ENCODE assay signal across 8 cellular contexts in genomic region chr7:1028044-1028770, GRCh38. TPM values are rescaled to one million over a fixed set of nuclear protein-coding genes. Genes with fewer than 3 reads are reported as not detected.
A peak's percentile ranks its signal among the peaks of the same experiment; 100 is the strongest.
DNase-seq lines count a peak whose midpoint lies in the region; ATAC-seq and TF ChIP-seq lines count a peak whose summit lies in the region.

No MANE protein-coding gene starts in this region.

- ATAC-seq in GM21737 (IDR thresholded peaks at IDR 0.05; ENCODE audit: unreplicated experiment) = peak; percentile 45

- TF ChIP-seq CTCF in cardiac muscle cell (IDR thresholded peaks at IDR 0.05; ENCODE audit: low read depth, low read length) (no peak), parathyroid adenoma (IDR thresholded peaks at IDR 0.05) (no peak)

- no peak overlapping the region for H2AFZ ChIP-seq in Karpas-422 (ENCODE audit: low read length)
- peak overlapping the region; percentile 83 for H2AFZ ChIP-seq in parathyroid adenoma

- H3K9me3 ChIP-seq in Karpas-422 (ENCODE audit: low read length) = no peaks in the 10 kb centered on the region
- no peaks in the 10 kb centered on the region for H3K9me3 ChIP-seq in cardiac muscle cell (ENCODE audit: low read depth)
- H3K9me3 ChIP-seq in parathyroid adenoma (ENCODE audit: control insufficient read depth, low read length) = no peaks in the 10 kb centered on the region
- no peaks in the 10 kb centered on the region for H3K9me3 ChIP-seq in thymus (ENCODE audit: control insufficient read depth)

- H3K4me2 ChIP-seq in Karpas-422 (ENCODE audit: low read depth, low read length, poor library complexity, severe bottlenecking) (peak overlapping the region; percentile 77), parathyroid adenoma (ENCODE audit: low read length) (peak overlapping the region; percentile 83)

- peak overlapping the region; percentile 62; the same call in 1 of the 2 replicates for H3K4me3 ChIP-seq in Karpas-422 (ENCODE audit: low read length)
- H3K4me3 ChIP-seq in cardiac muscle cell = peak overlapping the region; percentile 82
- H3K4me3 ChIP-seq in parathyroid adenoma (ENCODE audit: low read depth, low read length) = peak overlapping the region; percentile 56
- peak overlapping the region; percentile 48 for H3K4me3 ChIP-seq in thymus (ENCODE audit: low read length)

- H3K4me1 ChIP-seq in Karpas-422 (ENCODE audit: low read length) = peaks cover 53% of the 10 kb centered on the region
- H3K4me1 ChIP-seq in cardiac muscle cell (ENCODE audit: low read depth) = peaks cover 6% of the 10 kb centered on the region
- peaks cover 7% of the 10 kb centered on the region for H3K4me1 ChIP-seq in parathyroid adenoma
- H3K4me1 ChIP-seq in thymus (ENCODE audit: control insufficient read depth, insufficient read depth, low read length) = no peaks in the 10 kb centered on the region

- H3K9ac ChIP-seq in Karpas-422 (ENCODE audit: low read length) (peak overlapping the region; percentile 65), parathyroid adenoma (peak overlapping the region; percentile 53)

- H3K27ac ChIP-seq in Karpas-422 (ENCODE audit: low read length) = no peak overlapping the region
- H3K27ac ChIP-seq in cardiac muscle cell = peak overlapping the region; percentile 76
- H3K27ac ChIP-seq in parathyroid adenoma = peak overlapping the region; percentile 62
- peak overlapping the region; percentile 66 for H3K27ac ChIP-seq in thymus (ENCODE audit: low read depth)

- peaks cover 41% of the 10 kb centered on the region for H4K20me1 ChIP-seq in Karpas-422 (ENCODE audit: insufficient read depth, low read depth, low read length)

- H3K9me2 ChIP-seq in Karpas-422 (replicated peaks; ENCODE audit: insufficient read depth, low read length) = no peaks in the 10 kb centered on the region

- peak; percentile 89 for DNase-seq in EH (ENCODE audit: low read depth)
- DNase-seq in Karpas-422 = peak; percentile 66
- DNase-seq in SK-N-DZ (ENCODE audit: low spot score) = peak; percentile 82
- peak; percentile 68 for DNase-seq in activated naive CD8-positive, alpha-beta T cell treated with anti-CD3 and anti-CD28 coated beads, Interleukin-2, amount 50 U/mL, for 16 hours (ENCODE audit: low read depth, low spot score)
- peak; percentile 87 to 93 for DNase-seq in cardiac muscle cell (ENCODE audit: low read depth in 1 of 2, low spot score in 1 of 2)

- 1% methylated on average over 77 of the region's 77 CpGs for WGBS in thymus

- H3K79me2 ChIP-seq in Karpas-422 (ENCODE audit: low read length) = no peaks in the 10 kb centered on the region
- peaks cover 15% of the 10 kb centered on the region for H3K79me2 ChIP-seq in parathyroid adenoma

- H3K27me3 ChIP-seq in Karpas-422 (ENCODE audit: low read length) = no peaks in the 10 kb centered on the region
- no peaks in the 10 kb centered on the region for H3K27me3 ChIP-seq in cardiac muscle cell
- no peaks in the 10 kb centered on the region for H3K27me3 ChIP-seq in parathyroid adenoma (ENCODE audit: control insufficient read depth, insufficient read depth, low read length)
- peaks cover 17% of the 10 kb centered on the region for H3K27me3 ChIP-seq in thymus (ENCODE audit: control insufficient read depth, insufficient read depth)

- H3K36me3 ChIP-seq in Karpas-422 (ENCODE audit: insufficient read depth, low read length) (no peaks in the 10 kb centered on the region), cardiac muscle cell (no peaks in the 10 kb centered on the region), parathyroid adenoma (ENCODE audit: control insufficient read depth, insufficient read depth, low read length) (no peaks in the 10 kb centered on the region), thymus (ENCODE audit: control insufficient read depth, insufficient read depth) (no peaks in the 10 kb centered on the region)

RNA-seq across cellular contexts. Expression of gene GPR146, which starts 16.1 kb away (rescaled TPM):
- total RNA-seq in Karpas-422 (2014; rRNA removed; shearing (Covaris generic); ENCODE audit: low replicate concordance) = 5.5 and 9.2 TPM in 2 replicates
- 4.8 and 8.1 TPM in 2 replicates for polyA plus RNA-seq in SK-N-DZ (2014; cell fraction: cytosol; rRNA removed)
- 2.8 and 5.1 TPM in 2 replicates for polyA plus RNA-seq in SK-N-DZ (2014; cell fraction: nucleus; rRNA removed)
- 11.2 and 16.3 TPM in 2 replicates for total RNA-seq in cardiac muscle cell
- polyA plus RNA-seq in cardiac muscle cell (4.4 and 7.5 TPM in 2 replicates), thymus (12.6 TPM)

RNA-seq across cellular contexts. Expression of gene CYP2W1, which starts 45.2 kb away (rescaled TPM):
- not detected in 2 replicates for total RNA-seq in Karpas-422 (2014; rRNA removed; shearing (Covaris generic); ENCODE audit: low replicate concordance)
- polyA plus RNA-seq in SK-N-DZ (2014; cell fraction: cytosol; rRNA removed) = 1.7 and 2.9 TPM in 2 replicates
- polyA plus RNA-seq in SK-N-DZ (2014; cell fraction: nucleus; rRNA removed) = 2.0 and 4.2 TPM in 2 replicates
- 3.4 TPM in 1 of 2 replicates, not detected in the other for total RNA-seq in cardiac muscle cell
- polyA plus RNA-seq in cardiac muscle cell (0.10 TPM in 1 of 2 replicates, not detected in the other), thymus (0.48 TPM)

RNA-seq across cellular contexts. Expression of gene COX19, which starts 52.9 kb away (rescaled TPM):
- total RNA-seq in Karpas-422 (2014; rRNA removed; shearing (Covaris generic); ENCODE audit: low replicate concordance) = 14.5 and 20.5 TPM in 2 replicates
- 9.5 and 12.6 TPM in 2 replicates for polyA plus RNA-seq in SK-N-DZ (2014; cell fraction: cytosol; rRNA removed)
- polyA plus RNA-seq in SK-N-DZ (2014; cell fraction: nucleus; rRNA removed) = 6.4 and 9.1 TPM in 2 replicates
- total RNA-seq in cardiac muscle cell = 11.7 and 18.1 TPM in 2 replicates
- polyA plus RNA-seq in cardiac muscle cell = 18.3 and 23.6 TPM in 2 replicates
- polyA plus RNA-seq in thymus = 11.6 TPM

RNA-seq across cellular contexts. Expression of gene GPER1, which starts 59.7 kb away (rescaled TPM):
- not detected in 2 replicates for total RNA-seq in Karpas-422 (2014; rRNA removed; shearing (Covaris generic); ENCODE audit: low replicate concordance)
- 0.46 and 0.47 TPM in 2 replicates for polyA plus RNA-seq in SK-N-DZ (2014; cell fraction: cytosol; rRNA removed)
- polyA plus RNA-seq in SK-N-DZ (2014; cell fraction: nucleus; rRNA removed) = 0.67 and 0.89 TPM in 2 replicates
- 1.6 and 5.2 TPM in 2 replicates for total RNA-seq in cardiac muscle cell
- 1.7 and 3.4 TPM in 2 replicates for polyA plus RNA-seq in cardiac muscle cell
- polyA plus RNA-seq in thymus = 3.4 TPM
